In genomic region chr4:47483722-47484121, GRCh38 we compare ENCODE assay signal across 10 cellular contexts. TPM values are rescaled to one million over a fixed set of nuclear protein-coding genes. Genes with fewer than 3 reads are reported as not detected.
DNase-seq lines count a peak whose midpoint lies in the region; ATAC-seq, FAIRE-seq and TF ChIP-seq lines count a peak whose summit lies in the region.
"Had no signal": no experiment of that assay in that cellular context is flagged by ENCODE, and none has a peak within 500 bp of the region (broad histone marks: within the 10 kb centered on the region; RNA-seq: fewer than 3 reads in every experiment).

No MANE protein-coding gene starts in this region.

- no peak for TF ChIP-seq POLR2A in GM12892 (IDR thresholded peaks at IDR 0.05; ENCODE audit: low read depth, low read length)

- H3K36me3 Mint-ChIP-seq in nephron progenitor cell (ENCODE audit: low read depth) = peaks cover 1% of the 10 kb centered on the region

- FAIRE-seq in GM12892 (lab: Jason Lieb, UNC) = no peak

- peaks cover 19% of the 10 kb centered on the region for H3F3A ChIP-seq in DOHH2 (ENCODE audit: control insufficient read depth, insufficient read depth)

- DNase-seq in choroid plexus epithelial cell (ENCODE audit: low read depth) (peak; percentile 48), nephron progenitor cell (no peak), retina (no peak), SW 1271 (lab: John Stamatoyannopoulos, UW) (no peak), GM12892 (ENCODE audit: insufficient read length) (no peak)
- DNase-seq: activated T-cell treated with anti-CD3 and anti-CD28 coated beads, Interleukin-2, amount 50 U/mL, for 24 hours; right cardiac atrium had no signal

- no peaks in the 10 kb centered on the region for H3K9me2 ChIP-seq in DOHH2 (replicated peaks; ENCODE audit: control insufficient read depth, low read length)

- H3K27me3 ChIP-seq in DOHH2 (ENCODE audit: control insufficient read depth, low read length) = no peaks in the 10 kb centered on the region

- peak; percentile 8 for ATAC-seq in HG03196 (IDR thresholded peaks at IDR 0.05; ENCODE audit: unreplicated experiment)
- no peak for ATAC-seq in HG03378 (IDR thresholded peaks at IDR 0.05; ENCODE audit: unreplicated experiment)
- ATAC-seq: right cardiac atrium had no signal

- H4K20me1 ChIP-seq in DOHH2 (ENCODE audit: control insufficient read depth, insufficient read depth, low read depth, low read length) = no peaks in the 10 kb centered on the region

- H3K4me3 ChIP-seq in DOHH2 (ENCODE audit: low read length) = peak overlapping the region; percentile 90
- H3K4me3 ChIP-seq in choroid plexus epithelial cell (ENCODE audit: low read depth, low read length) = no peak overlapping the region

- H3K27ac ChIP-seq in DOHH2 (ENCODE audit: low read depth, low read length) = peak overlapping the region; percentile 69

- H3K9me3 Mint-ChIP-seq in nephron progenitor cell = peaks cover 3% of the 10 kb centered on the region
- H3K9me3 Mint-ChIP-seq: activated T-cell treated with anti-CD3 and anti-CD28 coated beads, Interleukin-2, amount 50 U/mL, for 24 hours had no signal

- peak; percentile 60 for TF ChIP-seq CTCF in DOHH2 (IDR thresholded peaks at IDR 0.05; ENCODE audit: low read depth, low read length, poor library complexity, severe bottlenecking)
- no peak for TF ChIP-seq CTCF in choroid plexus epithelial cell (conservative IDR thresholded peaks at IDR 0.05; ENCODE audit: low read depth, low read length)
- no peak for TF ChIP-seq CTCF in nephron progenitor cell (IDR thresholded peaks at IDR 0.05)

- H3K4me1 ChIP-seq in DOHH2 (ENCODE audit: control insufficient read depth, low read length) = peaks cover 45% of the 10 kb centered on the region

- H3K9me3 ChIP-seq in DOHH2 (ENCODE audit: control insufficient read depth, insufficient read depth, low read length) = no peaks in the 10 kb centered on the region

- H3K79me2 ChIP-seq in DOHH2 (ENCODE audit: control insufficient read depth, low read length) = peaks cover 34% of the 10 kb centered on the region

- no peak overlapping the region for H3K27ac Mint-ChIP-seq in nephron progenitor cell

- peaks cover 9% of the 10 kb centered on the region for H3K27me3 Mint-ChIP-seq in nephron progenitor cell (ENCODE audit: low read depth, poor library complexity)
- H3K27me3 Mint-ChIP-seq: activated T-cell treated with anti-CD3 and anti-CD28 coated beads, Interleukin-2, amount 50 U/mL, for 24 hours had no signal

- H3K36me3 ChIP-seq in DOHH2 (ENCODE audit: control insufficient read depth, low read length) = peaks cover 7% of the 10 kb centered on the region; the same call in 1 of the 2 replicates

- peak overlapping the region; percentile 89 for H3K4me2 ChIP-seq in DOHH2 (ENCODE audit: low read length)

- H3K4me1 Mint-ChIP-seq in nephron progenitor cell = peaks cover 21% of the 10 kb centered on the region

- peak overlapping the region; percentile 96 for H3K4me3 Mint-ChIP-seq in nephron progenitor cell

RNA-seq across cellular contexts. Expression of gene ATP10D, which starts 1.4 kb away (rescaled TPM):
- polyA plus RNA-seq in GM12892 (2012; ENCODE audit: missing spikeins) = 11.8 TPM

RNA-seq across cellular contexts. Expression of gene COMMD8, which starts 20.2 kb away (rescaled TPM):
- 41.4 TPM for polyA plus RNA-seq in GM12892 (2012; ENCODE audit: missing spikeins)
